In genomic region chr11:70226967-70227366, GRCh38 we compare ENCODE assay signal across 13 cellular contexts. TPM values are rescaled to one million over a fixed set of nuclear protein-coding genes. Genes with fewer than 3 reads are reported as not detected.
DNase-seq lines count a peak whose midpoint lies in the region; ATAC-seq lines count a peak whose summit lies in the region.
"Had no signal": no experiment of that assay in that cellular context is flagged by ENCODE, and none has a peak within 500 bp of the region (broad histone marks: within the 10 kb centered on the region; RNA-seq: fewer than 3 reads in every experiment).

No MANE protein-coding gene starts in this region.

- no peak overlapping the region for H3K4ac ChIP-seq in trophoblast cell (ENCODE audit: low read depth, low read length)

- no peak overlapping the region for H2AK5ac ChIP-seq in trophoblast cell (ENCODE audit: low read length)

- H2BK120ac ChIP-seq in trophoblast cell (ENCODE audit: insufficient read depth, low read length, poor library complexity) = no peak overlapping the region

- no peak overlapping the region for H2BK12ac ChIP-seq in trophoblast cell (ENCODE audit: low read length)

- no peak overlapping the region for H3K18ac ChIP-seq in trophoblast cell (ENCODE audit: low read length)

- no peak overlapping the region for H2AFZ ChIP-seq in trophoblast cell (ENCODE audit: insufficient read depth, low read length, poor library complexity)

- no peak overlapping the region for H3K4me2 ChIP-seq in trophoblast cell (ENCODE audit: low read length)

- no CpG with 5 or more reads among the region's 9 CpGs for WGBS in trophoblast cell (ENCODE audit: extremely low coverage, insufficient coverage, insufficient read length)

- H4K8ac ChIP-seq in trophoblast cell (ENCODE audit: low read depth, low read length) = no peak overlapping the region

- H3K27me3 ChIP-seq in trophoblast cell (ENCODE audit: insufficient read depth, low read length) = no peaks in the 10 kb centered on the region
- H3K27me3 ChIP-seq: gastroesophageal sphincter had no signal

- H3K79me2 ChIP-seq in trophoblast cell (ENCODE audit: control insufficient read depth, insufficient read depth, low read length, poor library complexity) = no peaks in the 10 kb centered on the region

- H4K91ac ChIP-seq in trophoblast cell (ENCODE audit: low read depth, low read length) = peak overlapping the region; percentile 29

- H3K14ac ChIP-seq in trophoblast cell (ENCODE audit: low read length) = no peak overlapping the region

- no peak overlapping the region for H4K12ac ChIP-seq in trophoblast cell (ENCODE audit: low read depth, low read length)

- H3K9ac ChIP-seq in trophoblast cell (ENCODE audit: low read length) = no peak overlapping the region

- no peaks in the 10 kb centered on the region for H3K79me1 ChIP-seq in trophoblast cell (ENCODE audit: low read length)

- H3K4me1 ChIP-seq in trophoblast cell (ENCODE audit: control insufficient read depth in 1 of 2, insufficient read depth in 2 of 2, low read length in 2 of 2) = peaks cover 1 to 3% of the 10 kb centered on the region in 2 experiments
- H3K4me1 ChIP-seq: gastroesophageal sphincter had no signal

- no peak overlapping the region for H3K23ac ChIP-seq in trophoblast cell (ENCODE audit: low read length)

- no peak for ATAC-seq in activated CD4-positive, CD25-positive, alpha-beta regulatory T cell treated with anti-CD3 and anti-CD28 coated beads, Interleukin-2, amount 50 U/mL, for 24 hours
- ATAC-seq in HG03045 (IDR thresholded peaks at IDR 0.05; ENCODE audit: unreplicated experiment) = no peak
- ATAC-seq: gastroesophageal sphincter had no signal

- H3K27ac ChIP-seq in trophoblast cell (ENCODE audit: low read depth, low read length) = no peak overlapping the region
- H3K27ac ChIP-seq: gastroesophageal sphincter had no signal

- DNase-seq in DMS 273 (lab: John Stamatoyannopoulos, UW; ENCODE audit: unreplicated experiment) = peak; percentile 12
- DNase-seq in DMS 273 treated with DMSO at 0.1 percent for 48 hours (lab: John Stamatoyannopoulos, UW) = no peak
- peak; percentile 41 for DNase-seq in NCI-H69 (lab: John Stamatoyannopoulos, UW)
- peak; percentile 64 for DNase-seq in ecto neural progenitor cell (ENCODE audit: low spot score)
- peak; percentile 14 to 47 for DNase-seq in trophoblast cell
- DNase-seq in activated naive CD4-positive, alpha-beta T cell treated with Interleukin-2 at 50 U/mL for 16 hours = no peak
- DNase-seq: activated CD8-positive, alpha-beta memory T cell treated with anti-CD3 and anti-CD28 coated beads, Interleukin-2, amount 50 U/mL, for 48 hours; midbrain; NCI-H187; SHP77 treated with DMSO at 0.1 percent for 48 hours had no signal

- H3K9me3 ChIP-seq in trophoblast cell (ENCODE audit: insufficient read depth, low read depth, low read length) = no peaks in the 10 kb centered on the region
- H3K9me3 ChIP-seq: gastroesophageal sphincter had no signal

- no peak overlapping the region for H3K4me3 ChIP-seq in trophoblast cell (ENCODE audit: low read depth, low read length)
- H3K4me3 ChIP-seq: gastroesophageal sphincter had no signal

- H3K36me3 ChIP-seq in trophoblast cell (ENCODE audit: control insufficient read depth in 1 of 2, insufficient read depth in 2 of 2, low read length in 2 of 2) = no peaks in the 10 kb centered on the region
- H3K36me3 ChIP-seq: gastroesophageal sphincter had no signal

- H2BK5ac ChIP-seq in trophoblast cell (ENCODE audit: low read depth, low read length, poor library complexity) = no peak overlapping the region

RNA-seq across cellular contexts. Expression of gene FADD, which starts 23.9 kb away (rescaled TPM):
- 20.0 and 20.1 TPM in 2 replicates for polyA plus RNA-seq in trophoblast cell (2013)

RNA-seq across cellular contexts. Expression of gene PPFIA1, which starts 43.5 kb away (rescaled TPM):
- 73.0 TPM in 2 replicates for polyA plus RNA-seq in trophoblast cell (2013)

Comparison
In these comparisons a context has a peak if more than half of its experiments do, and no peak if none do; other contexts are left out.
1. DNase-seq: peak in DMS 273 (single experiment), NCI-H69 (single experiment), ecto neural progenitor cell (single experiment) and trophoblast cell (2 of 2); none in DMS 273 treated with DMSO at 0.1 percent for 48 hours (single experiment) and activated naive CD4-positive, alpha-beta T cell treated with Interleukin-2 at 50 U/mL for 16 hours (single experiment).